Comparison of ENCODE assay signal across 24 cellular contexts in the genomic region with DNA sequence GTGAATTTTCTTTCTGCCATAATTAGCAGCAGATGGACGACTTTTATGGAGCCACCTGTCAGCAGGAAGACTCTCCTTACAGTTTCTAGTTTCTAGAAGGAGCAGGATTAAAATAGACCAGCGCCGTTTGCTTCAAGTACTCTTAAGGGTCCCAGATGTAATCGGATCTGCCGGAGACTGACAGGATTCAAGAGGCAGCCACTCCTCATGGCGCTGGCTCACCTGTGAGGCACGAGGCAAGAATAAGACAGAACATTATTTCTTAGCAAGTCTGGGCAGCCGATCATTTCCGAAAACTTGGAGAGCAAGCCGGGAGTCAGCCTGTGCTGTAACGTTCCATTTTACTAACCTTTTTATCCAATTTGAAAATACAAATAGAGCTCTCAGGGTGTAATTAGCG.
DNase-seq lines count a peak whose midpoint lies in the region; ATAC-seq, FAIRE-seq and TF ChIP-seq lines count a peak whose summit lies in the region.
"Had no signal": no experiment of that assay in that cellular context is flagged by ENCODE, and none has a peak within 500 bp of the region (broad histone marks: within the 10 kb centered on the region; RNA-seq: fewer than 3 reads in every experiment).

No MANE protein-coding gene starts in this region.

- no peak for TF ChIP-seq POLR2A in GM12892 (IDR thresholded peaks at IDR 0.05; ENCODE audit: low read depth, low read length)

- DNase-seq in DMS 273 treated with DMSO at 0.1 percent for 48 hours (lab: John Stamatoyannopoulos, UW) (peak; percentile 74), NCI-H1417 treated with DMSO at 0.1 percent for 48 hours (lab: John Stamatoyannopoulos, UW) (peak; percentile 63), NCI-H2227 treated with DMSO at 0.1 percent for 48 hours (lab: John Stamatoyannopoulos, UW) (peak; percentile 15), left kidney (ENCODE audit: low read depth, low spot score) (peak; percentile 52), NOMO-1 treated with DMSO at 0.1 percent for 48 hours (lab: John Stamatoyannopoulos, UW; ENCODE audit: unreplicated experiment) (no peak), GM12892 (ENCODE audit: insufficient read length) (no peak)
- no peak for DNase-seq in effector CD4-positive, alpha-beta T cell
- DNase-seq: activated CD4-positive, alpha-beta T cell treated with anti-CD3 and anti-CD28 coated beads, Interleukin-2, amount 50 U/mL, for 1 hour; activated naive CD4-positive, alpha-beta T cell treated with anti-CD3 and anti-CD28 coated beads, Interleukin-2, amount 50 U/mL, for 16 hours; COR-L47; foreskin melanocyte; IMR-90; midbrain; naive thymus-derived CD8-positive, alpha-beta T cell; NCI-H1048; NCI-H446 treated with DMSO at 0.1 percent for 48 hours; OCI-M1; spleen; stimulated activated CD4-positive, alpha-beta T cell treated with anti-CD3 and anti-CD28 coated beads, Interleukin-4, amount 100 ng/mL, for 1 hour; stimulated activated naive CD4-positive, alpha-beta T cell; T-helper 9 cell; testis had no signal

- ATAC-seq in GM21717 (IDR thresholded peaks at IDR 0.05; ENCODE audit: unreplicated experiment) = no peak
- ATAC-seq: naive thymus-derived CD8-positive, alpha-beta T cell; WTC11 had no signal

- FAIRE-seq in GM12892 (lab: Jason Lieb, UNC) = no peak

Comparison
In these comparisons a context has a peak if more than half of its experiments do, and no peak if none do; other contexts are left out.
1. DNase-seq: peak in DMS 273 treated with DMSO at 0.1 percent for 48 hours (single experiment), NCI-H1417 treated with DMSO at 0.1 percent for 48 hours (single experiment), NCI-H2227 treated with DMSO at 0.1 percent for 48 hours (single experiment) and left kidney (single experiment); none in NOMO-1 treated with DMSO at 0.1 percent for 48 hours (single experiment), effector CD4-positive, alpha-beta T cell (single experiment) and GM12892 (single experiment).